ENCODE assay signal across 8 cellular contexts in genomic region chr19:8390617-8390981, GRCh38. TPM values are rescaled to one million over a fixed set of nuclear protein-coding genes. Genes with fewer than 3 reads are reported as not detected.
DNase-seq lines count a peak whose midpoint lies in the region; ATAC-seq, FAIRE-seq and TF ChIP-seq lines count a peak whose summit lies in the region.

No MANE protein-coding gene starts in this region.

- no peak for FAIRE-seq in keratinocyte (lab: Jason Lieb, UNC)

- peaks cover 16% of the 10 kb centered on the region for H3K4me1 Mint-ChIP-seq in central memory CD8-positive, alpha-beta T cell

- H3K4me1 ChIP-seq in keratinocyte (ENCODE audit: control insufficient read depth, extremely low read depth, insufficient read depth, low read length) = peaks cover 24% of the 10 kb centered on the region

- TF ChIP-seq CTCF in keratinocyte (optimal IDR thresholded peaks at IDR 0.05 in 1 of 3, IDR thresholded peaks at IDR 0.05 in 1 of 3, conservative IDR thresholded peaks at IDR 0.05 in 1 of 3; ENCODE audit: extremely low read depth in 1 of 3, insufficient read depth in 2 of 3, low read length in 3 of 3) = no peak

- H3K4me3 Mint-ChIP-seq in central memory CD8-positive, alpha-beta T cell = peak overlapping the region; percentile 88

- H2AFZ ChIP-seq in keratinocyte (ENCODE audit: control insufficient read depth, low read length) = no peak overlapping the region

- peak overlapping the region; percentile 97 for H3K9ac ChIP-seq in keratinocyte (ENCODE audit: control insufficient read depth, extremely low read depth, insufficient read depth, low read length)

- H3K36me3 Mint-ChIP-seq in central memory CD8-positive, alpha-beta T cell (ENCODE audit: insufficient read depth) = peaks cover 14% of the 10 kb centered on the region

- peak overlapping the region; percentile 91 for H3K27ac Mint-ChIP-seq in central memory CD8-positive, alpha-beta T cell (ENCODE audit: low read depth)

- H3K9me3 ChIP-seq in keratinocyte (ENCODE audit: control insufficient read depth, low read depth, low read length) = no peaks in the 10 kb centered on the region

- no peaks in the 10 kb centered on the region for H3K36me3 ChIP-seq in keratinocyte (ENCODE audit: control insufficient read depth in 2 of 2, extremely low read depth in 1 of 2, insufficient read depth in 2 of 2, low read length in 2 of 2)

- peak overlapping the region; percentile 57 to 86 (median 69) for H3K4me3 ChIP-seq in keratinocyte (ENCODE audit: control insufficient read depth in 2 of 3, extremely low read depth in 1 of 3, insufficient read depth in 2 of 3, low read depth in 1 of 3, low read length in 3 of 3)

- dilution Hi-C loops in keratinocyte (cut with MboI; ENCODE audit: extremely low pct_ligation_motif_present, low sequenced_read_pairs) = no loop called here

- H3K27me3 ChIP-seq in keratinocyte (ENCODE audit: control insufficient read depth, extremely low read depth, insufficient read depth, low read length) = no peaks in the 10 kb centered on the region

- peak overlapping the region; percentile 60 for H3K4me2 ChIP-seq in keratinocyte (ENCODE audit: control insufficient read depth, extremely low read depth, insufficient read depth, low read depth, low read length)

- peak; percentile 20 for ATAC-seq in GM18873 (IDR thresholded peaks at IDR 0.05; ENCODE audit: low FRiP score, unreplicated experiment)
- peak; percentile 41 for ATAC-seq in HG03159 (IDR thresholded peaks at IDR 0.05; ENCODE audit: unreplicated experiment)
- ATAC-seq in central memory CD8-positive, alpha-beta T cell (replicated peaks; ENCODE audit: extremely low read depth, poor library complexity, severe bottlenecking) = peak; percentile 55

- peak; percentile 96 for DNase-seq in AG08395 (ENCODE audit: low spot score)
- DNase-seq in NCI-H226 = peak; percentile 69
- DNase-seq in activated CD4-positive, CD25-positive, alpha-beta regulatory T cell treated with anti-CD3 and anti-CD28 coated beads, Interleukin-2, amount 50 U/mL, for 72 hours = peak; percentile 94
- peak; percentile 84 to 85 for DNase-seq in central memory CD8-positive, alpha-beta T cell (ENCODE audit: low spot score in 2 of 2)
- peak; percentile 75 for DNase-seq in keratinocyte (ENCODE audit: low read depth, low spot score)
- DNase-seq in stimulated activated CD4-positive, alpha-beta T cell treated with anti-CD3 and anti-CD28 coated beads, Interleukin-12 subunit alpha, Interleukin-12 subunit beta, amount 100 ng/mL, for 4 hours = peak; percentile 91

- H4K20me1 ChIP-seq in keratinocyte (ENCODE audit: control insufficient read depth, extremely low read depth, insufficient read depth, low read length) = no peaks in the 10 kb centered on the region

- no peaks in the 10 kb centered on the region for H3K9me3 Mint-ChIP-seq in central memory CD8-positive, alpha-beta T cell

- peaks cover 6% of the 10 kb centered on the region for H3K9me1 ChIP-seq in keratinocyte (ENCODE audit: control insufficient read depth, extremely low read depth, insufficient read depth, low read length)

- peak overlapping the region; percentile 96 for H3K27ac ChIP-seq in keratinocyte (ENCODE audit: control insufficient read depth, insufficient read depth, low read length)

- peaks cover 34% of the 10 kb centered on the region for H3K79me2 ChIP-seq in keratinocyte (ENCODE audit: control insufficient read depth, insufficient read depth, low read length)

- no peaks in the 10 kb centered on the region for H3K27me3 Mint-ChIP-seq in central memory CD8-positive, alpha-beta T cell

RNA-seq across cellular contexts. Expression of gene RAB11B, which starts 0.4 kb away (rescaled TPM):
- polyA plus RNA-seq in keratinocyte = 14.3 to 40.8 TPM (median 17.0 TPM) in 3 replicates
- polyA plus RNA-seq in keratinocyte (2011; ENCODE audit: low read depth) = 21.0 TPM
- 17.2 and 41.2 TPM in 2 replicates for polyA plus RNA-seq in keratinocyte (2011; cell fraction: cytosol; rRNA removed)
- 42.2 and 51.7 TPM in 2 replicates for polyA plus RNA-seq in keratinocyte (2011; cell fraction: nucleus; rRNA removed)
- 66.3 and 94.2 TPM in 2 replicates for polyA plus RNA-seq in keratinocyte (2012; ENCODE audit: low replicate concordance)
- 19.0 to 35.3 TPM (median 20.4 TPM) in 3 replicates for polyA minus RNA-seq in keratinocyte
- polyA minus RNA-seq in keratinocyte (2011; cell fraction: cytosol; rRNA and poly(A)+ RNA removed) = 80.6 TPM
- 21.7 and 30.6 TPM in 2 replicates for polyA minus RNA-seq in keratinocyte (2011; cell fraction: nucleus; rRNA and poly(A)+ RNA removed)

RNA-seq across cellular contexts. Expression of gene MARCHF2, which starts 22.5 kb away (rescaled TPM):
- polyA plus RNA-seq in keratinocyte = 13.7 to 24.4 TPM (median 20.5 TPM) in 3 replicates
- polyA plus RNA-seq in keratinocyte (2011; ENCODE audit: low read depth) = 4.1 TPM
- 11.3 and 32.9 TPM in 2 replicates for polyA plus RNA-seq in keratinocyte (2011; cell fraction: cytosol; rRNA removed)
- 7.8 and 11.6 TPM in 2 replicates for polyA plus RNA-seq in keratinocyte (2011; cell fraction: nucleus; rRNA removed)
- 19.0 and 22.9 TPM in 2 replicates for polyA plus RNA-seq in keratinocyte (2012; ENCODE audit: low replicate concordance)
- polyA minus RNA-seq in keratinocyte = 12.4 to 26.9 TPM (median 24.2 TPM) in 3 replicates
- polyA minus RNA-seq in keratinocyte (2011; cell fraction: cytosol; rRNA and poly(A)+ RNA removed) = 67.7 TPM
- polyA minus RNA-seq in keratinocyte (2011; cell fraction: nucleus; rRNA and poly(A)+ RNA removed) = 8.1 and 9.8 TPM in 2 replicates

RNA-seq across cellular contexts. Expression of gene ANGPTL4, which starts 26.6 kb away (rescaled TPM):
- 102 to 143 TPM (median 112 TPM) in 3 replicates for polyA plus RNA-seq in keratinocyte
- 42.6 TPM for polyA plus RNA-seq in keratinocyte (2011; ENCODE audit: low read depth)
- 20.5 and 50.0 TPM in 2 replicates for polyA plus RNA-seq in keratinocyte (2011; cell fraction: cytosol; rRNA removed)
- polyA plus RNA-seq in keratinocyte (2011; cell fraction: nucleus; rRNA removed) = 301 and 381 TPM in 2 replicates
- polyA plus RNA-seq in keratinocyte (2012; ENCODE audit: low replicate concordance) = 40.6 and 139 TPM in 2 replicates
- polyA minus RNA-seq in keratinocyte = 28.6 to 76.7 TPM (median 39.9 TPM) in 3 replicates
- polyA minus RNA-seq in keratinocyte (2011; cell fraction: cytosol; rRNA and poly(A)+ RNA removed) = 118 TPM
- polyA minus RNA-seq in keratinocyte (2011; cell fraction: nucleus; rRNA and poly(A)+ RNA removed) = 224 and 291 TPM in 2 replicates

RNA-seq across cellular contexts. Expression of gene KANK3, which starts 47.5 kb away (rescaled TPM):
- 0.15 to 0.27 TPM (median 0.16 TPM) in 3 replicates for polyA plus RNA-seq in keratinocyte
- 0.14 TPM for polyA plus RNA-seq in keratinocyte (2011; ENCODE audit: low read depth)
- 0.13 TPM in 1 of 2 replicates, not detected in the other for polyA plus RNA-seq in keratinocyte (2011; cell fraction: cytosol; rRNA removed)
- polyA plus RNA-seq in keratinocyte (2011; cell fraction: nucleus; rRNA removed) = 0.37 and 0.38 TPM in 2 replicates
- polyA plus RNA-seq in keratinocyte (2012; ENCODE audit: low replicate concordance) = 0.13 and 0.48 TPM in 2 replicates
- 0.07 to 0.10 TPM in 2 of 3 replicates, not detected in the other for polyA minus RNA-seq in keratinocyte
- polyA minus RNA-seq in keratinocyte (2011; cell fraction: cytosol; rRNA and poly(A)+ RNA removed) = not detected
- polyA minus RNA-seq in keratinocyte (2011; cell fraction: nucleus; rRNA and poly(A)+ RNA removed) = not detected in 2 replicates

RNA-seq across cellular contexts. Expression of gene HNRNPM, which starts 54.2 kb away (rescaled TPM):
- 45.7 to 126 TPM (median 110 TPM) in 3 replicates for polyA plus RNA-seq in keratinocyte
- 170 TPM for polyA plus RNA-seq in keratinocyte (2011; ENCODE audit: low read depth)
- 67.4 and 87.1 TPM in 2 replicates for polyA plus RNA-seq in keratinocyte (2011; cell fraction: cytosol; rRNA removed)
- 99.1 and 124 TPM in 2 replicates for polyA plus RNA-seq in keratinocyte (2011; cell fraction: nucleus; rRNA removed)
- polyA plus RNA-seq in keratinocyte (2012; ENCODE audit: low replicate concordance) = 78.3 and 223 TPM in 2 replicates
- 22.8 to 47.5 TPM (median 44.6 TPM) in 3 replicates for polyA minus RNA-seq in keratinocyte
- 93.0 TPM for polyA minus RNA-seq in keratinocyte (2011; cell fraction: cytosol; rRNA and poly(A)+ RNA removed)
- 54.0 and 57.5 TPM in 2 replicates for polyA minus RNA-seq in keratinocyte (2011; cell fraction: nucleus; rRNA and poly(A)+ RNA removed)

Comparison
In these comparisons a context has a peak if more than half of its experiments do, and no peak if none do; other contexts are left out.
1. Peak in every context shown above with its lines: DNase-seq, ATAC-seq, H3K4me3 ChIP-seq and H3K27ac ChIP-seq.